In the genomic region with DNA sequence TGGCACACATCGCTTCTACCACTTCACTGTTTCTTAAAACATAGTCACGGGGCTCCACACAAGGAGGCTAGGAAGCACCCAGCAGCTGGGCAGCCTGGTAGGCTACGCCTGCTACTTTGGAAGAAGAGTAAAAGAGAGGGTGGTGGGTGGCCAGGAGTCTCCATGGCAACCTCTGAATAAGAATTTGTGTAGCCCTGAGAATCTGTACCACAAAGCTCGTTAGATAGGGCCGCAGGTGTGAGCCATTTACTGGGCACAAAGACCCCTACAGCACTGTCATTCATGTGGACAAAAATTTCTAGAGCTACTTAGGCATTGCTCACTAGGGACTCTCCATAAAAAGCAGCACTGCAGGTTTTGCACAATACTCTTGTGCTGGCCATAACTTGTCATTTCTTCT, we compare ENCODE assay signal across 28 cellular contexts. TPM values are rescaled to one million over a fixed set of nuclear protein-coding genes. Genes with fewer than 3 reads are reported as not detected.
"Had no signal": no experiment of that assay in that cellular context is flagged by ENCODE, and none has a peak within 500 bp of the region (broad histone marks: within the 10 kb centered on the region; RNA-seq: fewer than 3 reads in every experiment).

No MANE protein-coding gene starts in this region.

- FAIRE-seq: astrocyte, RCC 7860, TTC549 had no signal

- H3K27me3 Mint-ChIP-seq: activated CD4-positive, alpha-beta memory T cell treated with anti-CD3 and anti-CD28 coated beads, Interleukin-2, amount 10 ng/mL, durations not matched to agents 7 days and 5 days; activated CD4-positive, alpha-beta T cell treated with anti-CD3 and anti-CD28 coated beads for 36 hours; activated naive CD8-positive, alpha-beta T cell; activated T-helper 17 cell treated with anti-CD3 and anti-CD28 coated beads, Interleukin-2, amount 50 U/mL, for 72 hours; T-helper 17 cell had no signal

- H3K4me3 Mint-ChIP-seq: activated CD4-positive, alpha-beta memory T cell treated with anti-CD3 and anti-CD28 coated beads, Interleukin-2, amount 10 ng/mL, durations not matched to agents 7 days and 5 days; activated CD4-positive, alpha-beta T cell treated with anti-CD3 and anti-CD28 coated beads for 36 hours; activated naive CD4-positive, alpha-beta T cell treated with anti-CD3 and anti-CD28 coated beads for 36 hours; activated naive CD8-positive, alpha-beta T cell; activated T-helper 17 cell treated with anti-CD3 and anti-CD28 coated beads, Interleukin-2, amount 50 U/mL, for 72 hours; brain; T-helper 17 cell had no signal

- H3K4me1 Mint-ChIP-seq: activated CD4-positive, alpha-beta memory T cell treated with anti-CD3 and anti-CD28 coated beads, Interleukin-2, amount 10 ng/mL, durations not matched to agents 7 days and 5 days; activated CD4-positive, alpha-beta T cell treated with anti-CD3 and anti-CD28 coated beads for 36 hours; activated T-helper 17 cell treated with anti-CD3 and anti-CD28 coated beads, Interleukin-2, amount 50 U/mL, for 72 hours; T-helper 17 cell had no signal

- H3K36me3 ChIP-seq: cardiac muscle cell had no signal

- H3K9me3 Mint-ChIP-seq: activated CD4-positive, alpha-beta memory T cell treated with anti-CD3 and anti-CD28 coated beads, Interleukin-2, amount 10 ng/mL, durations not matched to agents 7 days and 5 days; activated naive CD4-positive, alpha-beta T cell treated with anti-CD3 and anti-CD28 coated beads for 36 hours; activated T-helper 17 cell treated with anti-CD3 and anti-CD28 coated beads, Interleukin-2, amount 50 U/mL, for 72 hours had no signal

- H3K27ac ChIP-seq: cardiac muscle cell had no signal

- H3K4me3 ChIP-seq: cardiac muscle cell had no signal

- ATAC-seq: activated CD4-positive, alpha-beta T cell treated with anti-CD3 and anti-CD28 coated beads for 36 hours; activated T-helper 17 cell treated with anti-CD3 and anti-CD28 coated beads, Interleukin-2, amount 50 U/mL, for 72 hours; PC-3; T-helper 17 cell had no signal

- H3K27ac Mint-ChIP-seq: activated CD4-positive, alpha-beta memory T cell treated with anti-CD3 and anti-CD28 coated beads, Interleukin-2, amount 10 ng/mL, durations not matched to agents 7 days and 5 days; activated CD4-positive, alpha-beta T cell treated with anti-CD3 and anti-CD28 coated beads for 36 hours; activated naive CD4-positive, alpha-beta T cell treated with anti-CD3 and anti-CD28 coated beads for 36 hours; activated naive CD8-positive, alpha-beta T cell; activated T-helper 17 cell treated with anti-CD3 and anti-CD28 coated beads, Interleukin-2, amount 50 U/mL, for 72 hours; T-helper 17 cell had no signal

- DNase-seq: activated CD4-positive, alpha-beta memory T cell treated with anti-CD3 and anti-CD28 coated beads, Interleukin-2, amount 10 ng/mL, durations not matched to agents 7 days and 5 days; activated CD4-positive, alpha-beta T cell treated with anti-CD3 and anti-CD28 coated beads for 36 hours; activated CD4-positive, alpha-beta T cell treated with anti-CD3 and anti-CD28 coated beads, Interleukin-2, amount 50 U/mL, for 1 hour; activated CD4-positive, CD25-positive, alpha-beta regulatory T cell; activated gamma-delta T cell; activated naive CD4-positive, alpha-beta T cell treated with anti-CD3 and anti-CD28 coated beads for 36 hours; activated T-cell treated with anti-CD3 and anti-CD28 coated beads for 4 hours; activated T-cell treated with anti-CD3 and anti-CD28 coated beads, Interleukin-2, amount 50 U/mL, for 48 hours; cerebellar nuclear complex; Kasumi-1; NCI-H1105 treated with DMSO at 0.1 percent for 48 hours; NCI-H1436 treated with DMSO at 0.1 percent for 48 hours; NCI-H187; NCI-H2081 treated with DMSO at 0.1 percent for 48 hours; NCI-H446; NCI-H524; PC-3; SHP77 treated with DMSO at 0.1 percent for 48 hours; T-helper 17 cell; T1000 had no signal

- H3K27me3 ChIP-seq: cardiac muscle cell had no signal

- H3K36me3 Mint-ChIP-seq: activated naive CD8-positive, alpha-beta T cell; brain had no signal

RNA-seq across cellular contexts. Expression of gene KCNK12, which starts 45.7 kb away (rescaled TPM):
- total RNA-seq: SK-MEL-5 had no signal
